In genomic region chr13:103876571-103876970, GRCh38 we compare ENCODE assay signal across 12 cellular contexts.
"Had no signal": no experiment of that assay in that cellular context is flagged by ENCODE, and none has a peak within 500 bp of the region (broad histone marks: within the 10 kb centered on the region; RNA-seq: fewer than 3 reads in every experiment).

No MANE protein-coding gene starts in this region.

- ATAC-seq: activated CD4-positive, CD25-positive, alpha-beta regulatory T cell treated with anti-CD3 and anti-CD28 coated beads, Interleukin-2, amount 50 U/mL, for 24 hours; naive thymus-derived CD4-positive, alpha-beta T cell; stimulated activated naive CD8-positive, alpha-beta T cell treated with anti-CD3 and anti-CD28 coated beads, Interleukin-15, Interleukin-2, amounts not matched to agents 100 U/mL and 50 U/mL, for 24 hours had no signal

- DNase-seq: activated CD4-positive, alpha-beta T cell treated with anti-CD3 and anti-CD28 coated beads, Interleukin-2, amount 50 U/mL, for 4 hours; activated gamma-delta T cell; activated naive CD8-positive, alpha-beta T cell treated with anti-CD3 and anti-CD28 coated beads for 36 hours; activated T-cell treated with anti-CD3 and anti-CD28 coated beads, Interleukin-2, amount 50 U/mL, for 24 hours; aorta; naive thymus-derived CD4-positive, alpha-beta T cell; stimulated activated CD4-positive, alpha-beta T cell treated with anti-CD3 and anti-CD28 coated beads, Interleukin-4, amount 100 ng/mL, for 1 hour; stimulated activated CD8-positive, alpha-beta memory T cell treated with anti-CD3 and anti-CD28 coated beads, Interleukin-4, amount 100 ng/mL, for 48 hours; stimulated activated naive CD8-positive, alpha-beta T cell treated with anti-CD3 and anti-CD28 coated beads, Interleukin-15, Interleukin-2, amounts not matched to agents 100 U/mL and 50 U/mL, for 24 hours; T-helper 2 cell had no signal

- H3K4me3 ChIP-seq: suprapubic skin had no signal
